Comparison of ENCODE assay signal across 8 cellular contexts in the genomic region with DNA sequence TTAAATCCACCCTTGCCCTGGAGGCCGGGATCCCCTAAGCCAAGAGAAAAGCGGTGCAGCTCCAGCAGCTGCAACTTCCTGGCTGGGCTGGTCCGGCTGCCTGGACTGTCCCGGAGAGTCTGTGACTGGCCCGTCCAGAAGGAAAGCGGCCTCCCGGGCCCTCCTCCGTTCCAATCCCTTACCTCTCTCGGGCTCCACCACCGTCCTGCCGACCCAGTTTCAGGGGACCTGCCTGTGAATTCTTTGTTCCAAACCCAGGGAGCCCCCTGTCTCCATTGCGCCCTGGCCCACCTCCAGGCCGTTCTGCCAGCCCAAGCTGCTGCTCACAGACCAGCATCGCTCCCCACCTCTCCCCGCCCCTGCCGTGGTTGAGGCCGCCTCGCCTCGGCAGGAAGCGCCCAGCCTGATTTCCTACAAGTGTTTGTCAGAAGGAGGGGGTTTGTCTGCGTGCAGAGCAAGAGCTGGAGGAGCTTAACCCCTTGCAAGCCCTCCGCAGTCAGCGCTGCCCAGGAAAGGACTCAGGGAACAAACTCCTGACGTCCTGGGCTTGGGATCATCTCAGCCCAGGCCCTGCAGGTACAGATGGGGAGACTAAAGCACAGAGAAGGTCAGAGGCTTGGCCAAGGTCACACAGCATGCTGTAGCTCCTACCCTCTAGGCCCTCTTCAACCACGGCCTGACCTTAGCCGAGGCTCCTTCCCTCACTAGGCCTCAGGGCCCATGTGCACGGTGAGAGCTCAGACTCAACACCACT. TPM values are rescaled to one million over a fixed set of nuclear protein-coding genes. Genes with fewer than 3 reads are reported as not detected.
DNase-seq lines count a peak whose midpoint lies in the region; ATAC-seq, FAIRE-seq and TF ChIP-seq lines count a peak whose summit lies in the region.

TSS of gene AKNA (minus strand) at position 305 of the 754 bp plus-strand sequence. CDS start 6,649 bp downstream, outside the sequence.

- H3K27me3 ChIP-seq in bronchial epithelial cell (ENCODE audit: control insufficient read depth, insufficient read depth, low read length) = no peaks in the 10 kb centered on the region
- no peaks in the 10 kb centered on the region for H3K27me3 ChIP-seq in kidney epithelial cell (ENCODE audit: control insufficient read depth, insufficient read depth, low read length)

- H3K4me3 ChIP-seq in bronchial epithelial cell (ENCODE audit: low read depth, low read length) = peak within 1 kb of the TSS; percentile 9
- H3K4me3 ChIP-seq in kidney epithelial cell (ENCODE audit: low read depth, low read length) = peak within 1 kb of the TSS; percentile 58

- H3K36me3 ChIP-seq in bronchial epithelial cell (ENCODE audit: control insufficient read depth, insufficient read depth, low read length) (peaks cover 1% of the 10 kb centered on the region), kidney epithelial cell (ENCODE audit: control insufficient read depth, insufficient read depth, low read length) (no peaks in the 10 kb centered on the region)

- peak; percentile 88 for TF ChIP-seq POLR2A in GM19099 (IDR thresholded peaks at IDR 0.05; ENCODE audit: extremely low read depth, insufficient read length, low read depth)

- FAIRE-seq in HTR-8/SVneo (lab: Jason Lieb, UNC) (no peak), bronchial epithelial cell (lab: Jason Lieb, UNC) (no peak)

- ATAC-seq in HG02884 (IDR thresholded peaks at IDR 0.05; ENCODE audit: unreplicated experiment) = no peak

- DNase-seq in HTR-8/SVneo (ENCODE audit: insufficient read length, low spot score) (peak; percentile 35), bronchial epithelial cell (ENCODE audit: low read depth) (peak; percentile 31), kidney epithelial cell (ENCODE audit: low read depth) (no peak), NCI-H187 treated with DMSO at 0.1 percent for 48 hours (lab: John Stamatoyannopoulos, UW) (no peak)
- peak; percentile 71 for DNase-seq in activated CD4-positive, CD25-positive, alpha-beta regulatory T cell treated with anti-CD3 and anti-CD28 coated beads, Interleukin-2, amount 50 U/mL, for 16 hours (ENCODE audit: low read depth, low spot score)
- peak; percentile 70 to 74 for DNase-seq in stimulated activated CD4-positive, alpha-beta T cell treated with anti-CD3 and anti-CD28 coated beads, Interleukin-15, amount 100 ng/mL, for 48 hours (ENCODE audit: low read depth in 2 of 2)

- TF ChIP-seq CTCF in bronchial epithelial cell (IDR thresholded peaks at IDR 0.05; ENCODE audit: insufficient read depth, low read length, severe bottlenecking) (no peak), kidney epithelial cell (IDR thresholded peaks at IDR 0.05; ENCODE audit: insufficient read depth, low read length, poor library complexity, severe bottlenecking) (no peak)

RNA-seq across cellular contexts. Expression of gene AKNA, which starts in this region (rescaled TPM):
- 2.6 and 3.7 TPM in 2 replicates for total RNA-seq in bronchial epithelial cell
- 34.6 and 40.5 TPM in 2 replicates for total RNA-seq in kidney epithelial cell

Comparison
In these comparisons a context has a peak if more than half of its experiments do, and no peak if none do; other contexts are left out.
1. DNase-seq: peak in HTR-8/SVneo (single experiment), activated CD4-positive, CD25-positive, alpha-beta regulatory T cell treated with anti-CD3 and anti-CD28 coated beads, Interleukin-2, amount 50 U/mL, for 16 hours (single experiment), bronchial epithelial cell (single experiment) and stimulated activated CD4-positive, alpha-beta T cell treated with anti-CD3 and anti-CD28 coated beads, Interleukin-15, amount 100 ng/mL, for 48 hours (2 of 2); none in kidney epithelial cell (single experiment) and NCI-H187 treated with DMSO at 0.1 percent for 48 hours (single experiment).